In the genomic region with DNA sequence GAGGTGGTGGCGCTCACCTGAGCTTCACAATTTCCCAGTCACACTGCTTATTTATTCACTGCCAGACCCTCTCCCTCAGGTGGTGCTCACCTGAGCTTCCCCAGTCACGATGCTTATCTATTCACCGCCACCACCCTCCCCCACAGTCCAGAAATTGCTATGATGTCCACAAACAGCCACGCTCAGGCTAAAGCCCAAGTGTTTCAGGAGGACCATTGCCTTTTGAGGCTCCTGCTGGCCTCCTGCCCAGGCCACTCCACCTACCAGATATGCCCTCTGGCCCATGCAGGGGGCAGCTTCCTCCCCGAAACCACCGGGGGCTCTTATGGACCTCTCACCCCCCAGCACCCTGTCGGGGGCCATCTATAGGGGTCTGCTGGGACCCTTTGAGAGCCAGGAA, we compare ENCODE assay signal across 13 cellular contexts. TPM values are rescaled to one million over a fixed set of nuclear protein-coding genes. Genes with fewer than 3 reads are reported as not detected.
A peak's percentile ranks its signal among the peaks of the same experiment; 100 is the strongest.
DNase-seq lines count a peak whose midpoint lies in the region; ATAC-seq, FAIRE-seq and TF ChIP-seq lines count a peak whose summit lies in the region.
"Had no signal": no experiment of that assay in that cellular context is flagged by ENCODE, and none has a peak within 500 bp of the region (broad histone marks: within the 10 kb centered on the region; RNA-seq: fewer than 3 reads in every experiment).

No MANE protein-coding gene starts in this region.

- CTCF ChIA-PET in activated CD4-positive, alpha-beta T cell treated with anti-CD3 and anti-CD28 coated beads for 36 hours (lab: Charles Lee), result interaction anchor here (0.8 to 2.4 kb wide), 9 partner anchors 10 to 120 kb away, joined by 3 to 10 read pairs (median 4); no protein-coding TSS in a partner anchor

- no peak for TF ChIP-seq CTCF in RWPE2 (IDR thresholded peaks at IDR 0.05; ENCODE audit: poor library complexity, severe bottlenecking)
- TF ChIP-seq CTCF in kidney (IDR thresholded peaks at IDR 0.05; ENCODE audit: borderline replicate concordance, extremely low read depth, insufficient read depth), result no peak

- peaks cover 15% of the 10 kb centered on the region for H3K36me3 Mint-ChIP-seq in activated CD4-positive, alpha-beta T cell treated with anti-CD3 and anti-CD28 coated beads for 36 hours (ENCODE audit: low read depth)
- H3K36me3 Mint-ChIP-seq in stimulated activated naive B cell treated with anti-CD40 and anti-IgM and Interleukin-4, amounts not matched to agents 10 μg/mL and 1 μg/mL and 100 μg/mL, for 72 hours, result peaks cover 32 to 39% of the 10 kb centered on the region in 2 donors

- FAIRE-seq in kidney (lab: Jason Lieb, UNC), result no peak
- FAIRE-seq: A204.1 had no signal

- H3K4me3 Mint-ChIP-seq in activated CD4-positive, alpha-beta T cell treated with anti-CD3 and anti-CD28 coated beads for 36 hours, result no peak overlapping the region
- no peak overlapping the region for H3K4me3 Mint-ChIP-seq in stimulated activated naive B cell treated with anti-CD40 and anti-IgM and Interleukin-4, amounts not matched to agents 10 μg/mL and 1 μg/mL and 100 μg/mL, for 72 hours

- H3K9me3 Mint-ChIP-seq in activated CD4-positive, alpha-beta T cell treated with anti-CD3 and anti-CD28 coated beads for 36 hours (ENCODE audit: low read depth), result no peaks in the 10 kb centered on the region
- no peaks in the 10 kb centered on the region for H3K9me3 Mint-ChIP-seq in stimulated activated naive B cell treated with anti-CD40 and anti-IgM and Interleukin-4, amounts not matched to agents 10 μg/mL and 1 μg/mL and 100 μg/mL, for 72 hours

- no peak for DNase-seq in activated CD4-positive, alpha-beta T cell treated with anti-CD3 and anti-CD28 coated beads for 36 hours
- DNase-seq in activated CD4-positive, alpha-beta T cell treated with anti-CD3 and anti-CD28 coated beads for 4 hours, result no peak
- no peak for DNase-seq in RWPE2 (ENCODE audit: low spot score)
- peak; percentile 66 for DNase-seq in kidney
- DNase-seq in stimulated activated naive B cell treated with anti-CD40 and anti-IgM and Interleukin-4, amounts not matched to agents 10 μg/mL and 1 μg/mL and 100 μg/mL, for 72 hours, result no peak
- no peak for DNase-seq in activated effector memory CD4-positive, alpha-beta T cell treated with anti-CD3 and anti-CD28 coated beads, Interleukin-2, amount 50 U/mL, for 16 hours
- no peak for DNase-seq in SIG-M5 treated with dmso at 0.1 percent for 504 hours (lab: John Stamatoyannopoulos, UW; ENCODE audit: unreplicated experiment)
- DNase-seq: anterior cingulate cortex, Kasumi-1, T1000 had no signal

- peaks cover 26% of the 10 kb centered on the region for H3K4me1 ChIP-seq in RWPE2 (ENCODE audit: insufficient read depth, poor library complexity, severe bottlenecking)
- peaks cover 0 to 9% of the 10 kb centered on the region in 2 donors for H3K4me1 ChIP-seq in kidney (ENCODE audit: control insufficient read depth in 1 of 2, insufficient read depth in 1 of 2, low read depth in 1 of 2, low read length in 2 of 2)

- POLR2A ChIA-PET in activated CD4-positive, alpha-beta T cell treated with anti-CD3 and anti-CD28 coated beads for 36 hours (lab: Charles Lee), result interaction anchor here (0.6 kb wide), 1 partner anchor 466 kb away, joined by 3 read pairs; no protein-coding TSS in a partner anchor

- H3K27ac Mint-ChIP-seq in activated CD4-positive, alpha-beta T cell treated with anti-CD3 and anti-CD28 coated beads for 36 hours, result peak overlapping the region; percentile 34
- H3K27ac Mint-ChIP-seq in stimulated activated naive B cell treated with anti-CD40 and anti-IgM and Interleukin-4, amounts not matched to agents 10 μg/mL and 1 μg/mL and 100 μg/mL, for 72 hours, result peak overlapping the region; percentile 59

- no peaks in the 10 kb centered on the region for H3K27me3 ChIP-seq in RWPE2 (ENCODE audit: insufficient read depth, poor library complexity, severe bottlenecking)

- H3K36me3 ChIP-seq in RWPE2 (ENCODE audit: low read depth), result peaks cover 78% of the 10 kb centered on the region
- H3K36me3 ChIP-seq in kidney (ENCODE audit: control insufficient read depth in 1 of 2, insufficient read depth in 2 of 2, low read length in 2 of 2), result no peaks in the 10 kb centered on the region

- no peak for ATAC-seq in activated CD4-positive, alpha-beta T cell treated with anti-CD3 and anti-CD28 coated beads for 36 hours
- no peak for ATAC-seq in RWPE2 (ENCODE audit: low read depth)
- ATAC-seq in stimulated activated naive B cell treated with anti-CD40 and anti-IgM and Interleukin-4, amounts not matched to agents 10 μg/mL and 1 μg/mL and 100 μg/mL, for 72 hours (replicated peaks), result no peak
- no peak for ATAC-seq in HG03097 (IDR thresholded peaks at IDR 0.05; ENCODE audit: low FRiP score, unreplicated experiment)
- ATAC-seq: Panc1 had no signal

- H3K4me3 ChIP-seq in RWPE2 (ENCODE audit: severe bottlenecking) (no peak overlapping the region), kidney (ENCODE audit: low read length in 2 of 2) (no peak overlapping the region)

- intact Hi-C loops in activated CD4-positive, alpha-beta T cell treated with anti-CD3 and anti-CD28 coated beads for 36 hours (cut with DNase I, micrococcal nuclease), result no loop called here
- intact Hi-C loops in kidney (cut with DNase I), result no loop called here

- no peak overlapping the region for H3K9ac ChIP-seq in kidney (ENCODE audit: low read length in 2 of 2)

- peaks cover 23% of the 10 kb centered on the region for H3K4me1 Mint-ChIP-seq in activated CD4-positive, alpha-beta T cell treated with anti-CD3 and anti-CD28 coated beads for 36 hours
- H3K4me1 Mint-ChIP-seq in stimulated activated naive B cell treated with anti-CD40 and anti-IgM and Interleukin-4, amounts not matched to agents 10 μg/mL and 1 μg/mL and 100 μg/mL, for 72 hours, result peaks cover 39 to 64% of the 10 kb centered on the region in 2 donors

- peak overlapping the region; percentile 96 for H3K27ac ChIP-seq in RWPE2 (ENCODE audit: poor library complexity, severe bottlenecking)
- no peak overlapping the region for H3K27ac ChIP-seq in kidney (ENCODE audit: low read depth in 2 of 2, low read length in 2 of 2)

- H3K9me3 ChIP-seq in RWPE2 (ENCODE audit: severe bottlenecking), result no peaks in the 10 kb centered on the region
- H3K9me3 ChIP-seq in kidney (ENCODE audit: control insufficient read depth in 1 of 2, low read length in 2 of 2), result no peaks in the 10 kb centered on the region

- H3K27me3 Mint-ChIP-seq in activated CD4-positive, alpha-beta T cell treated with anti-CD3 and anti-CD28 coated beads for 36 hours, result no peaks in the 10 kb centered on the region
- peaks cover 0 to under 1% of the 10 kb centered on the region in 2 donors for H3K27me3 Mint-ChIP-seq in stimulated activated naive B cell treated with anti-CD40 and anti-IgM and Interleukin-4, amounts not matched to agents 10 μg/mL and 1 μg/mL and 100 μg/mL, for 72 hours

RNA-seq across cellular contexts. Expression of a gene that starts 4.6 kb away (rescaled TPM):
- total RNA-seq in activated CD4-positive, alpha-beta T cell treated with anti-CD3 and anti-CD28 coated beads for 36 hours, result 10 to 100 TPM; 41.9 to 50.2 TPM
- total RNA-seq in kidney, result 89.7 TPM
- 46.4 TPM for polyA plus RNA-seq in kidney (ENCODE audit: insufficient read depth, low read depth, low replicate concordance)

RNA-seq across cellular contexts. Expression of a gene that starts 16.8 kb away (rescaled TPM):
- total RNA-seq in activated CD4-positive, alpha-beta T cell treated with anti-CD3 and anti-CD28 coated beads for 36 hours, result 1 to 10 TPM; 4.2 to 4.8 TPM
- 18.6 TPM for total RNA-seq in kidney
- polyA plus RNA-seq in kidney (ENCODE audit: insufficient read depth, low read depth, low replicate concordance), result 1.9 TPM

RNA-seq across cellular contexts. Expression of a gene that starts 19.4 kb away (rescaled TPM):
- 10 to 100 TPM; 29.5 to 41.2 TPM for total RNA-seq in activated CD4-positive, alpha-beta T cell treated with anti-CD3 and anti-CD28 coated beads for 36 hours
- total RNA-seq in kidney, result 64.2 TPM
- polyA plus RNA-seq in kidney (ENCODE audit: insufficient read depth, low read depth, low replicate concordance), result 56.5 TPM

RNA-seq across cellular contexts. Expression of a gene that starts 23.9 kb away (rescaled TPM):
- total RNA-seq in activated CD4-positive, alpha-beta T cell treated with anti-CD3 and anti-CD28 coated beads for 36 hours, result 100 to 1,000 TPM; 192 to 197 TPM
- 86.7 TPM for total RNA-seq in kidney
- 97.3 TPM for polyA plus RNA-seq in kidney (ENCODE audit: insufficient read depth, low read depth, low replicate concordance)

RNA-seq across cellular contexts. Expression of a gene that starts 46.2 kb away (rescaled TPM):
- total RNA-seq in activated CD4-positive, alpha-beta T cell treated with anti-CD3 and anti-CD28 coated beads for 36 hours, result 10 to 100 TPM; 12.3 to 13.0 TPM
- 5.5 TPM for total RNA-seq in kidney
- 1.6 TPM for polyA plus RNA-seq in kidney (ENCODE audit: insufficient read depth, low read depth, low replicate concordance)
